ENCODE assay signal across 24 cellular contexts in genomic region chr16:10622036-10622921, GRCh38. TPM values are rescaled to one million over a fixed set of nuclear protein-coding genes. Genes with fewer than 3 reads are reported as not detected.
DNase-seq lines count a peak whose midpoint lies in the region; ATAC-seq, FAIRE-seq and TF ChIP-seq lines count a peak whose summit lies in the region.
"Had no signal": no experiment of that assay in that cellular context is flagged by ENCODE, and none has a peak within 500 bp of the region (broad histone marks: within the 10 kb centered on the region; RNA-seq: fewer than 3 reads in every experiment).

No MANE protein-coding gene starts in this region.

- H3K36me3 Mint-ChIP-seq in activated naive CD4-positive, alpha-beta T cell treated with anti-CD3 and anti-CD28 coated beads for 36 hours (ENCODE audit: low read depth), result no peaks in the 10 kb centered on the region

- peak; percentile 15 for ATAC-seq in HepG2
- no peak for ATAC-seq in right lobe of liver
- ATAC-seq: gastrocnemius medialis; stimulated activated naive B cell treated with anti-CD40 and anti-IgM and Interleukin-4, amounts not matched to agents 10 μg/mL and 1 μg/mL and 100 μg/mL, for 72 hours had no signal

- intact Hi-C loops in HepG2 (cut with micrococcal nuclease; ENCODE audit: unreplicated experiment) (no loop called here), right lobe of liver (cut with DNase I) (no loop called here)
- intact Hi-C loops in activated naive CD4-positive, alpha-beta T cell treated with anti-CD3 and anti-CD28 coated beads for 36 hours (cut with micrococcal nuclease), result no loop called here

- TF ChIP-seq POLR2A in HepG2 (IDR thresholded peaks at IDR 0.05; ENCODE audit: insufficient read depth in 1 of 2, low read depth in 2 of 2, low read length in 2 of 2), result no peak
- TF ChIP-seq POLR2A in right lobe of liver (IDR thresholded peaks at IDR 0.05), result no peak
- TF ChIP-seq POLR2A in erythroblast (IDR thresholded peaks at IDR 0.05; ENCODE audit: low read length), result no peak

- H3K4me3 ChIP-seq in HepG2 (replicated peaks in 1 of 3; ENCODE audit: insufficient read depth in 1 of 3, low read depth in 2 of 3, low read length in 3 of 3), result peak overlapping the region in 1 of 3 experiments; percentile 45; a peak in 1 of 6 replicates
- H3K4me3 ChIP-seq in right lobe of liver, result no peak overlapping the region
- H3K4me3 ChIP-seq in mesendoderm (ENCODE audit: low read length), result no peak overlapping the region
- H3K4me3 ChIP-seq: gastrocnemius medialis, skin epidermis, uterus had no signal

- H3K79me2 ChIP-seq in HepG2 (ENCODE audit: insufficient read depth, low read length) (no peaks in the 10 kb centered on the region), mesendoderm (ENCODE audit: control insufficient read depth, insufficient read depth, low read length) (no peaks in the 10 kb centered on the region)

- no peak overlapping the region for H3K4me3 Mint-ChIP-seq in activated naive CD4-positive, alpha-beta T cell treated with anti-CD3 and anti-CD28 coated beads for 36 hours
- H3K4me3 Mint-ChIP-seq: activated B cell treated with CpG ODN at 0.5 μM for 24 hours; HFFc6; stimulated activated naive B cell treated with anti-CD40 and anti-IgM and Interleukin-4, amounts not matched to agents 10 μg/mL and 1 μg/mL and 100 μg/mL, for 72 hours had no signal

- TF ChIP-seq EP300 in HepG2 (IDR thresholded peaks at IDR 0.05; ENCODE audit: low read depth in 2 of 2, low read length in 2 of 2), result no peak
- no peak for TF ChIP-seq EP300 in HepG2 (CRISPR knock-in tag; IDR thresholded peaks at IDR 0.05; ENCODE audit: borderline replicate concordance)

- TF ChIP-seq CTCF in HepG2 (CRISPR knock-in tag; IDR thresholded peaks at IDR 0.05) (no peak), right lobe of liver (IDR thresholded peaks at IDR 0.05) (no peak)

- H3K4ac ChIP-seq in mesendoderm (ENCODE audit: low read depth, low read length), result no peak overlapping the region

- H3K27ac ChIP-seq in HepG2 (ENCODE audit: extremely low read length, insufficient read depth, low read length) (no peak overlapping the region), right lobe of liver (no peak overlapping the region), mesendoderm (ENCODE audit: low read depth, low read length) (peak overlapping the region; percentile 50)
- H3K27ac ChIP-seq: epithelial cell of prostate, gastrocnemius medialis, uterus had no signal

- H4K20me1 ChIP-seq in HepG2 (ENCODE audit: insufficient read depth, low read length), result no peaks in the 10 kb centered on the region

- no peak overlapping the region for H3K23ac ChIP-seq in mesendoderm (ENCODE audit: low read length)

- peak overlapping the region; percentile 50 for H2BK5ac ChIP-seq in mesendoderm (ENCODE audit: low read length)

- BruUV-seq in HepG2 (replicated peaks; lab: Mats Ljungman, UMichigan), result no TSS peak

- peak overlapping the region; percentile 56 for H2AFZ ChIP-seq in HepG2 (ENCODE audit: low read length)

- H3K27ac Mint-ChIP-seq in activated naive CD4-positive, alpha-beta T cell treated with anti-CD3 and anti-CD28 coated beads for 36 hours, result no peak overlapping the region
- H3K27ac Mint-ChIP-seq: activated B cell treated with CpG ODN at 0.5 μM for 24 hours; HFFc6; stimulated activated naive B cell treated with anti-CD40 and anti-IgM and Interleukin-4, amounts not matched to agents 10 μg/mL and 1 μg/mL and 100 μg/mL, for 72 hours had no signal

- CTCF ChIA-PET in HepG2 (lab: Yijun Ruan, JAX; ENCODE audit: low intra/inter-chr PET ratio, low total read pairs), result no interaction called here
- CTCF ChIA-PET in activated naive CD4-positive, alpha-beta T cell treated with anti-CD3 and anti-CD28 coated beads for 36 hours (lab: Charles Lee), result no interaction called here

- DNase-seq in HepG2 (ENCODE audit: low spot score), result no peak
- DNase-seq in right lobe of liver, result no peak
- DNase-seq in erythroblast (lab: John Stamatoyannopoulos, UW), result peak; percentile 67 to 88
- DNase-seq in mesendoderm, result peak; percentile 94
- peak; percentile 31 for DNase-seq in urothelium cell line (ENCODE audit: low spot score)
- DNase-seq in activated naive CD4-positive, alpha-beta T cell treated with anti-CD3 and anti-CD28 coated beads for 36 hours, result no peak
- DNase-seq in stimulated activated CD4-positive, alpha-beta T cell treated with anti-CD3 and anti-CD28 coated beads, Interleukin-2, amount 100 ng/mL, for 24 hours, result no peak
- no peak for DNase-seq in effector CD8-positive, alpha-beta T cell (lab: John Stamatoyannopoulos, UW)
- DNase-seq: activated B cell treated with CpG ODN at 0.5 μM for 24 hours; activated gamma-delta T cell; aorta; C1 segment of cervical spinal cord; DND-41; gastrocnemius medialis; HFFc6; NCI-H2029 treated with DMSO at 0.1 percent for 48 hours; NCI-H69; occipital lobe; stimulated activated naive B cell treated with anti-CD40 and anti-IgM and Interleukin-4, amounts not matched to agents 10 μg/mL and 1 μg/mL and 100 μg/mL, for 72 hours; uterus had no signal

- no peak overlapping the region for H2BK120ac ChIP-seq in mesendoderm (ENCODE audit: low read depth, low read length)

- 39% methylated on average over 17 of the region's 19 CpGs for WGBS in HepG2 (ENCODE audit: low lambda C conversion rate)
- WGBS in right lobe of liver (ENCODE audit: insufficient coverage, low coverage, low lambda C conversion rate, missing lambda C conversion rate), result 83% methylated on average over 10 of the region's 19 CpGs
- WGBS in mesendoderm (ENCODE audit: extremely low coverage, insufficient coverage, low lambda C conversion rate), result no CpG with 5 or more reads among the region's 19 CpGs

- no peaks in the 10 kb centered on the region for H3K9me3 Mint-ChIP-seq in activated naive CD4-positive, alpha-beta T cell treated with anti-CD3 and anti-CD28 coated beads for 36 hours
- H3K9me3 Mint-ChIP-seq: activated B cell treated with CpG ODN at 0.5 μM for 24 hours; HFFc6; stimulated activated naive B cell treated with anti-CD40 and anti-IgM and Interleukin-4, amounts not matched to agents 10 μg/mL and 1 μg/mL and 100 μg/mL, for 72 hours had no signal

- POLR2A ChIA-PET in HepG2 (lab: Yijun Ruan, JAX), result interaction anchor here (1.1 kb wide), 1 partner anchor 12 kb away, joined by 3 read pairs; no protein-coding TSS in a partner anchor

- H3K4me1 Mint-ChIP-seq in activated naive CD4-positive, alpha-beta T cell treated with anti-CD3 and anti-CD28 coated beads for 36 hours (ENCODE audit: low read depth), result peaks cover 4% of the 10 kb centered on the region

- H2AK5ac ChIP-seq in mesendoderm (ENCODE audit: low read length), result peak overlapping the region; percentile 69

- no peak overlapping the region for H4K5ac ChIP-seq in mesendoderm (ENCODE audit: low read length)

- TF ChIP-seq RAD21 in HepG2 (CRISPR knock-in tag; IDR thresholded peaks at IDR 0.05), result no peak

- H2BK15ac ChIP-seq in mesendoderm (replicated peaks; ENCODE audit: low read depth), result no peak overlapping the region

- no peaks in the 10 kb centered on the region for H3K27me3 ChIP-seq in HepG2 (ENCODE audit: control insufficient read depth in 1 of 2, insufficient read depth in 2 of 2, low read length in 2 of 2)
- H3K27me3 ChIP-seq in right lobe of liver, result no peaks in the 10 kb centered on the region
- H3K27me3 ChIP-seq in mesendoderm (ENCODE audit: insufficient read depth, low read length, poor library complexity), result no peaks in the 10 kb centered on the region
- H3K27me3 ChIP-seq: gastrocnemius medialis, uterus had no signal

- H4K8ac ChIP-seq in mesendoderm (ENCODE audit: low read depth, low read length), result no peak overlapping the region

- H3K4me1 ChIP-seq in HepG2 (ENCODE audit: insufficient read depth, low read length), result peaks cover 90% of the 10 kb centered on the region
- peaks cover 0 to 3% (median 0%) of the 10 kb centered on the region in 4 donors for H3K4me1 ChIP-seq in right lobe of liver
- peaks cover 15% of the 10 kb centered on the region for H3K4me1 ChIP-seq in mesendoderm (ENCODE audit: control insufficient read depth, low read depth, low read length)
- H3K4me1 ChIP-seq: gastrocnemius medialis, uterus had no signal

- in situ Hi-C loops in HepG2 (cut with HindIII; ENCODE audit: extremely low pct_ligation_motif_present, low pct_unique_long_range_greater_than_20kb), result no loop called here

- peak overlapping the region; percentile 57 for H3K18ac ChIP-seq in mesendoderm (ENCODE audit: low read length)

- H3K36me3 ChIP-seq in HepG2 (replicated peaks in 1 of 2; ENCODE audit: control insufficient read depth in 1 of 2, insufficient read depth in 2 of 2, low read length in 2 of 2) (no peaks in the 10 kb centered on the region), right lobe of liver (no peaks in the 10 kb centered on the region), mesendoderm (ENCODE audit: control insufficient read depth, insufficient read depth, low read length) (no peaks in the 10 kb centered on the region)
- H3K36me3 ChIP-seq: gastrocnemius medialis, uterus had no signal

- FAIRE-seq in HepG2 (lab: Jason Lieb, UNC) (no peak), urothelium cell line (lab: Jason Lieb, UNC) (no peak)
- FAIRE-seq: colon had no signal

- no peaks in the 10 kb centered on the region for H3K79me1 ChIP-seq in mesendoderm (ENCODE audit: low read length)

- peak overlapping the region; percentile 64 for H3K4me2 ChIP-seq in HepG2 (ENCODE audit: low read depth, low read length)
- H3K4me2 ChIP-seq in mesendoderm (ENCODE audit: low read length), result no peak overlapping the region

- H3K9ac ChIP-seq in HepG2 (ENCODE audit: insufficient read depth, low read depth, low read length), result no peak overlapping the region
- no peak overlapping the region for H3K9ac ChIP-seq in mesendoderm (ENCODE audit: low read length)

- peak overlapping the region; percentile 60 for H3K56ac ChIP-seq in mesendoderm (ENCODE audit: low read length)

- no peaks in the 10 kb centered on the region for H3K9me3 ChIP-seq in HepG2 (ENCODE audit: low read length)
- no peaks in the 10 kb centered on the region for H3K9me3 ChIP-seq in right lobe of liver
- H3K9me3 ChIP-seq: gastrocnemius medialis, uterus had no signal

- H3K27me3 Mint-ChIP-seq in activated naive CD4-positive, alpha-beta T cell treated with anti-CD3 and anti-CD28 coated beads for 36 hours (ENCODE audit: low read depth), result peaks cover 20% of the 10 kb centered on the region

RNA-seq across cellular contexts. Expression of gene EMP2, which starts 41.9 kb away (rescaled TPM):
- total RNA-seq in HepG2 (2016; rRNA removed; fragmentation: Illumina TruSeq; extraction: Trizol) (13.4 and 24.6 TPM in 2 replicates), right lobe of liver (10 to 100 TPM; 38.5 to 95.6 (median 58.4) TPM)
- 9.2 and 9.9 TPM in 2 replicates for total RNA-seq in HepG2 (2016; cell fraction: cytosol; rRNA removed; fragmentation: Illumina TruSeq; extraction: Trizol; ENCODE audit: low read depth)
- total RNA-seq in HepG2 (2016; cell fraction: insoluble cytoplasmic fraction; rRNA removed; fragmentation: Illumina TruSeq; extraction: Trizol), result 11.7 and 21.4 TPM in 2 replicates
- total RNA-seq in HepG2 (2016; cell fraction: membrane; rRNA removed; fragmentation: Illumina TruSeq; extraction: Trizol), result 11.9 and 13.5 TPM in 2 replicates
- 17.1 and 22.3 TPM in 2 replicates for total RNA-seq in HepG2 (2016; cell fraction: nucleus; rRNA removed; fragmentation: Illumina TruSeq; extraction: Trizol)
- polyA plus RNA-seq in HepG2 (2011; rRNA removed), result 84.4 and 91.2 TPM in 2 replicates
- polyA plus RNA-seq in HepG2 (2011; cell fraction: cytosol; rRNA removed), result 59.1 and 63.8 TPM in 2 replicates
- 25.3 and 26.7 TPM in 2 replicates for polyA plus RNA-seq in HepG2 (2011; cell fraction: nucleus; rRNA removed)
- 79.6 and 88.1 TPM in 2 replicates for polyA plus RNA-seq in HepG2 (2012)
- polyA plus RNA-seq in HepG2 (2016; cell fraction: cytosol; fragmentation: Illumina TruSeq; extraction: Trizol; ENCODE audit: low read depth), result 25.1 and 29.9 TPM in 2 replicates
- polyA plus RNA-seq in HepG2 (2016; cell fraction: insoluble cytoplasmic fraction; fragmentation: Illumina TruSeq; extraction: Trizol; ENCODE audit: low read depth), result 19.9 and 21.5 TPM in 2 replicates
- polyA plus RNA-seq in HepG2 (2016; cell fraction: membrane; fragmentation: Illumina TruSeq; extraction: Trizol; ENCODE audit: low read depth), result 20.0 and 21.7 TPM in 2 replicates
- polyA plus RNA-seq in HepG2 (2016; cell fraction: nucleus; fragmentation: Illumina TruSeq; extraction: Trizol; ENCODE audit: insufficient read depth, low read depth), result 44.6 and 45.3 TPM in 2 replicates
- polyA minus RNA-seq in HepG2 (2011; rRNA and poly(A)+ RNA removed; ENCODE audit: low replicate concordance), result 185 and 354 TPM in 2 replicates
- polyA minus RNA-seq in HepG2 (2011; cell fraction: cytosol; rRNA and poly(A)+ RNA removed), result 33.1 and 45.3 TPM in 2 replicates
- polyA minus RNA-seq in HepG2 (2011; cell fraction: nucleus; rRNA and poly(A)+ RNA removed), result 34.7 and 36.2 TPM in 2 replicates
- polyA plus RNA-seq in mesendoderm (2013, experiment 1 of 2), result 14.8 TPM
- polyA plus RNA-seq in mesendoderm (2013, experiment 2 of 2), result 14.4 TPM
- not detected for total RNA-seq in activated naive CD4-positive, alpha-beta T cell treated with anti-CD3 and anti-CD28 coated beads for 36 hours
- total RNA-seq: activated B cell treated with CpG ODN at 0.5 μM for 24 hours; activated CD8-positive, alpha-beta memory T cell treated with anti-CD3 and anti-CD28 coated beads for 36 hours had no signal

Comparison
In these comparisons a context has a peak if more than half of its experiments do, and no peak if none do; other contexts are left out.
1. DNase-seq: peak in erythroblast (2 of 2), mesendoderm (single experiment) and urothelium cell line (single experiment); none in HepG2 (single experiment), right lobe of liver (0 of 3), activated naive CD4-positive, alpha-beta T cell treated with anti-CD3 and anti-CD28 coated beads for 36 hours (single experiment), stimulated activated CD4-positive, alpha-beta T cell treated with anti-CD3 and anti-CD28 coated beads, Interleukin-2, amount 100 ng/mL, for 24 hours (0 of 2) and effector CD8-positive, alpha-beta T cell (single experiment).
2. RNA of gene EMP2, which starts 41.9 kb away (total RNA-seq): 38.5 to 95.6 TPM in right lobe of liver and 9.2 to 24.6 TPM in HepG2; not detected in activated naive CD4-positive, alpha-beta T cell treated with anti-CD3 and anti-CD28 coated beads for 36 hours; every median in the first group is over 10 times any median in the second.